1 cellular context compared by ENCODE assay signal in the genomic region with DNA sequence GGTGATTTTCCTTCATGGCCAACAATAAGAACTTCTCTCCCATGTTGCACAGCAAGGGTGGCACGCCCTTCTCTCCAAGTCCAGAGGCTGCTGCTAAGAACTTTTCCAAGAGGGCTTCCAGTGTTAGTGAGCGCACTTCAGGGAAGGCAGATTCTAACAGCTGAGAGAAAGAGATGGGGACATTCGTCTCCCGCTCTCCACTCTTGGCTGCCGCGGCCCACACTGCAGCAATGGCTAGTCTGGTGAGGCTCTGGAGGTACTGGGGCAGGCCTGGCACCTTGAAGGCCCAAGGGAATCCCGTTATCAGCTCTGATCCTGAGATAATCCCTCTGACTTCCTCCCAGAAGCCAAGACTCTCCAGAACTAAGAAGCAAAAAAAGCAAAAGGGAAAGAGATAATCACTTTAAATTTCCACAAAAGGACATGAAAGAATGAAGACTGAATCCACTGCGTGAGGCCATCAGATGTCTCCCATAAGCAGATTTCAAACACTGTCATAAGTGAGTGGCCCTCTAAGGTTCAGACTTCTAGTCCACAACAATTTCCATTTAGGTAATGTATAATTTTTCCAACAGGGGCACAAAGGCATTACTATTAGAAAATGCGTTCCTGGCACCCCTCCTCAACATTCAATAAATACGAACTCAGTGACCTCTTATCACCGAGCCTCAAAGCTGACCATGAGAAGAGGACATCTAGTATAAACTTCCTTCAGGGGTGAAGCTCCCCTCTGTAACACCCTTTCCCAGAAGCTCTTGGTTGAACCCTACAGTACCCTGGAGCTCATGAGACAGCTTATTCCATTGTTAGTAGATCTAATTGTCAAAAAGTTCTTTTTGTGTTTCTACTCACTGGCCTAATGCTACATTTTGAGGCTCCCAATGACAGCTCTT.
TF ChIP-seq lines count a peak whose summit lies in the region.

No MANE protein-coding gene starts in this region.

TF ChIP-seq in HepG2, 621 proteins besides CTCF, POLR2A, EP300 and RAD21 (continued from another document and continues in another):
- TF ChIP-seq, protein P1, sequence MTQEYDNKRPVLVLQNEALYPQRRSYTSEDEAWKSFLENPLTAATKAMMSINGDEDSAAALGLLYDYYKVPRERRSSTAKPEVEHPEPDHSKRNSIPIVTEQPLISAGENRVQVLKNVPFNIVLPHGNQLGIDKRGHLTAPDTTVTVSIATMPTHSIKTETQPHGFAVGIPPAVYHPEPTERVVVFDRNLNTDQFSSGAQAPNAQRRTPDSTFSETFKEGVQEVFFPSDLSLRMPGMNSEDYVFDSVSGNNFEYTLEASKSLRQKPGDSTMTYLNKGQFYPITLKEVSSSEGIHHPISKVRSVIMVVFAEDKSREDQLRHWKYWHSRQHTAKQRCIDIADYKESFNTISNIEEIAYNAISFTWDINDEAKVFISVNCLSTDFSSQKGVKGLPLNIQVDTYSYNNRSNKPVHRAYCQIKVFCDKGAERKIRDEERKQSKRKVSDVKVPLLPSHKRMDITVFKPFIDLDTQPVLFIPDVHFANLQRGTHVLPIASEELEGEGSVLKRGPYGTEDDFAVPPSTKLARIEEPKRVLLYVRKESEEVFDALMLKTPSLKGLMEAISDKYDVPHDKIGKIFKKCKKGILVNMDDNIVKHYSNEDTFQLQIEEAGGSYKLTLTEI (CRISPR knock-in tag; conservative IDR thresholded peaks at IDR 0.05): no peak
- TF ChIP-seq TARDBP (CRISPR knock-in tag; IDR thresholded peaks at IDR 0.05) (no peak), MED8 (CRISPR knock-in tag; IDR thresholded peaks at IDR 0.05; ENCODE audit: insufficient replicate concordance) (peak; percentile 46), ZNF709 (CRISPR knock-in tag; IDR thresholded peaks at IDR 0.05) (peak; percentile 43; the same call in 1 of the 2 replicates), JDP2 (CRISPR knock-in tag; IDR thresholded peaks at IDR 0.05; ENCODE audit: borderline replicate concordance) (no peak), ZNF629 (CRISPR knock-in tag; conservative IDR thresholded peaks at IDR 0.05) (no peak), FOXA1 (IDR thresholded peaks at IDR 0.05) (no peak), FOXA1 (CRISPR knock-in tag; IDR thresholded peaks at IDR 0.05) (no peak), ZNF343 (CRISPR knock-in tag; IDR thresholded peaks at IDR 0.05) (no peak), ZSCAN31 (CRISPR knock-in tag; IDR thresholded peaks at IDR 0.05; ENCODE audit: low read depth) (no peak), ZNF570 (CRISPR knock-in tag; IDR thresholded peaks at IDR 0.05; ENCODE audit: borderline replicate concordance) (no peak), NFYB (CRISPR knock-in tag; IDR thresholded peaks at IDR 0.05) (no peak), PHF5A (CRISPR knock-in tag; IDR thresholded peaks at IDR 0.05; ENCODE audit: low read depth, unreplicated experiment) (peak; percentile 26), ZNF180 (CRISPR knock-in tag; IDR thresholded peaks at IDR 0.05; ENCODE audit: borderline replicate concordance, low read depth) (no peak), MATR3 (CRISPR knock-in tag; IDR thresholded peaks at IDR 0.05) (no peak), ISL2 (CRISPR knock-in tag; IDR thresholded peaks at IDR 0.05) (no peak), ZNF878 (CRISPR knock-in tag; IDR thresholded peaks at IDR 0.05) (no peak), ZNF891 (CRISPR knock-in tag; IDR thresholded peaks at IDR 0.05) (no peak), ZSCAN9 (CRISPR knock-in tag; IDR thresholded peaks at IDR 0.05; ENCODE audit: borderline replicate concordance) (0 out of 2 replicates have a peak, but pooled peaks have one; percentile 5), SSRP1 (CRISPR knock-in tag; IDR thresholded peaks at IDR 0.05) (peak; percentile 11; the same call in 1 of the 2 replicates), PAWR (CRISPR knock-in tag; IDR thresholded peaks at IDR 0.05; ENCODE audit: borderline replicate concordance) (no peak), TEAD3 (CRISPR knock-in tag; optimal IDR thresholded peaks at IDR 0.05; ENCODE audit: borderline replicate concordance) (peak; percentile 42), MZF1 (CRISPR knock-in tag; IDR thresholded peaks at IDR 0.05; ENCODE audit: borderline replicate concordance) (no peak), ZNF282 (IDR thresholded peaks at IDR 0.05; ENCODE audit: partially characterized antibody) (no peak), ZNF292 (CRISPR knock-in tag; IDR thresholded peaks at IDR 0.05; ENCODE audit: borderline replicate concordance, low read depth) (no peak), NR2F1 (CRISPR knock-in tag; IDR thresholded peaks at IDR 0.05) (no peak), ZNF256 (CRISPR knock-in tag; conservative IDR thresholded peaks at IDR 0.05) (no peak), ZNF17 (CRISPR knock-in tag; IDR thresholded peaks at IDR 0.05) (peak; percentile 69; the same call in 1 of the 2 replicates), RELA (CRISPR knock-in tag; IDR thresholded peaks at IDR 0.05) (no peak), EED (CRISPR knock-in tag; IDR thresholded peaks at IDR 0.05) (0 out of 2 replicates have a peak, but pooled peaks have one; percentile 50), ZNF224 (CRISPR knock-in tag; IDR thresholded peaks at IDR 0.05) (no peak), TAF1 (CRISPR knock-in tag; IDR thresholded peaks at IDR 0.05) (peak; percentile 31; the same call in 1 of the 2 replicates), ZNF672 (CRISPR knock-in tag; IDR thresholded peaks at IDR 0.05) (no peak), ZNF781 (CRISPR knock-in tag; IDR thresholded peaks at IDR 0.05; ENCODE audit: borderline replicate concordance, not compliant biosample characterization) (peak; percentile 62), ZSCAN22 (CRISPR knock-in tag; IDR thresholded peaks at IDR 0.05) (no peak), HOXA3 (CRISPR knock-in tag; IDR thresholded peaks at IDR 0.05) (0 out of 2 replicates have a peak, but pooled peaks have one; percentile 11), ETV6 (CRISPR knock-in tag; conservative IDR thresholded peaks at IDR 0.05) (0 out of 2 replicates have a peak, but pooled peaks have one; percentile 18), SP4 (CRISPR knock-in tag; IDR thresholded peaks at IDR 0.05) (no peak), ZNF451 (CRISPR knock-in tag; IDR thresholded peaks at IDR 0.05) (0 out of 2 replicates have a peak, but pooled peaks have one; percentile 48), CENPX (CRISPR knock-in tag; IDR thresholded peaks at IDR 0.05) (no peak), GFI1 (CRISPR knock-in tag; IDR thresholded peaks at IDR 0.05; ENCODE audit: borderline replicate concordance) (peak; percentile 37; the same call in 1 of the 2 replicates), SMAD3 (CRISPR knock-in tag; IDR thresholded peaks at IDR 0.05) (no peak), NFE2L2 (IDR thresholded peaks at IDR 0.05; ENCODE audit: low read length) (no peak), ZNF7 (CRISPR knock-in tag; IDR thresholded peaks at IDR 0.05) (no peak), TAF15 (IDR thresholded peaks at IDR 0.05; ENCODE audit: low read depth, low read length, poor library complexity, severe bottlenecking) (no peak), MTF2 (CRISPR knock-in tag; IDR thresholded peaks at IDR 0.05; ENCODE audit: borderline replicate concordance) (no peak), MAZ (IDR thresholded peaks at IDR 0.05; ENCODE audit: borderline replicate concordance, low read depth, low read length) (no peak), MAZ (CRISPR knock-in tag; IDR thresholded peaks at IDR 0.05; ENCODE audit: low read depth) (0 out of 2 replicates have a peak, but pooled peaks have one; percentile 7), ESRRA (CRISPR knock-in tag; IDR thresholded peaks at IDR 0.05; ENCODE audit: low read depth) (no peak), BRD4 (CRISPR knock-in tag; IDR thresholded peaks at IDR 0.05) (0 out of 2 replicates have a peak, but pooled peaks have one; percentile 49), ZNF264 (CRISPR knock-in tag; IDR thresholded peaks at IDR 0.05) (no peak), KDM5B (CRISPR knock-in tag; IDR thresholded peaks at IDR 0.05; ENCODE audit: borderline replicate concordance) (no peak), EZH2 (conservative IDR thresholded peaks at IDR 0.05; ENCODE audit: low read depth, low read length) (no peak), KAT2B (IDR thresholded peaks at IDR 0.05; ENCODE audit: borderline replicate concordance, low read depth, low read length) (no peak), ZFX (CRISPR knock-in tag; IDR thresholded peaks at IDR 0.05; ENCODE audit: low read depth) (no peak), AGO1 (IDR thresholded peaks at IDR 0.05; ENCODE audit: low read depth, low read length, poor library complexity, severe bottlenecking) (no peak), PRPF4 (IDR thresholded peaks at IDR 0.05; ENCODE audit: low read depth, low read length, poor library complexity, severe bottlenecking) (peak; percentile 37), TCF12 (IDR thresholded peaks at IDR 0.05) (no peak), TCF12 (CRISPR knock-in tag; IDR thresholded peaks at IDR 0.05) (peak; percentile 44; the same call in 1 of the 2 replicates), KMT2B (CRISPR knock-in tag; IDR thresholded peaks at IDR 0.05) (no peak), ZNF772 (CRISPR knock-in tag; IDR thresholded peaks at IDR 0.05) (peak; percentile 44; the same call in 1 of the 2 replicates)
- TF ChIP-seq, protein P2, sequence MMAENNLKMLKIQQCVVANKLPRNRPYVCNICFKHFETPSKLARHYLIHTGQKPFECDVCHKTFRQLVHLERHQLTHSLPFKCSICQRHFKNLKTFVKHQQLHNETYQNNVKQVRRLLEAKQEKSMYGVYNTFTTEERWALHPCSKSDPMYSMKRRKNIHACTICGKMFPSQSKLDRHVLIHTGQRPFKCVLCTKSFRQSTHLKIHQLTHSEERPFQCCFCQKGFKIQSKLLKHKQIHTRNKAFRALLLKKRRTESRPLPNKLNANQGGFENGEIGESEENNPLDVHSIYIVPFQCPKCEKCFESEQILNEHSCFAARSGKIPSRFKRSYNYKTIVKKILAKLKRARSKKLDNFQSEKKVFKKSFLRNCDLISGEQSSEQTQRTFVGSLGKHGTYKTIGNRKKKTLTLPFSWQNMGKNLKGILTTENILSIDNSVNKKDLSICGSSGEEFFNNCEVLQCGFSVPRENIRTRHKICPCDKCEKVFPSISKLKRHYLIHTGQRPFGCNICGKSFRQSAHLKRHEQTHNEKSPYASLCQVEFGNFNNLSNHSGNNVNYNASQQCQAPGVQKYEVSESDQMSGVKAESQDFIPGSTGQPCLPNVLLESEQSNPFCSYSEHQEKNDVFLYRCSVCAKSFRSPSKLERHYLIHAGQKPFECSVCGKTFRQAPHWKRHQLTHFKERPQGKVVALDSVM (CRISPR knock-in tag; IDR thresholded peaks at IDR 0.05): peak; percentile 4; the same call in 1 of the 2 replicates
- TF ChIP-seq, protein P3, sequence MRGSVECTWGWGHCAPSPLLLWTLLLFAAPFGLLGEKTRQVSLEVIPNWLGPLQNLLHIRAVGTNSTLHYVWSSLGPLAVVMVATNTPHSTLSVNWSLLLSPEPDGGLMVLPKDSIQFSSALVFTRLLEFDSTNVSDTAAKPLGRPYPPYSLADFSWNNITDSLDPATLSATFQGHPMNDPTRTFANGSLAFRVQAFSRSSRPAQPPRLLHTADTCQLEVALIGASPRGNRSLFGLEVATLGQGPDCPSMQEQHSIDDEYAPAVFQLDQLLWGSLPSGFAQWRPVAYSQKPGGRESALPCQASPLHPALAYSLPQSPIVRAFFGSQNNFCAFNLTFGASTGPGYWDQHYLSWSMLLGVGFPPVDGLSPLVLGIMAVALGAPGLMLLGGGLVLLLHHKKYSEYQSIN (CRISPR knock-in tag; IDR thresholded peaks at IDR 0.05; ENCODE audit: borderline replicate concordance): no peak
- TF ChIP-seq, protein P4, sequence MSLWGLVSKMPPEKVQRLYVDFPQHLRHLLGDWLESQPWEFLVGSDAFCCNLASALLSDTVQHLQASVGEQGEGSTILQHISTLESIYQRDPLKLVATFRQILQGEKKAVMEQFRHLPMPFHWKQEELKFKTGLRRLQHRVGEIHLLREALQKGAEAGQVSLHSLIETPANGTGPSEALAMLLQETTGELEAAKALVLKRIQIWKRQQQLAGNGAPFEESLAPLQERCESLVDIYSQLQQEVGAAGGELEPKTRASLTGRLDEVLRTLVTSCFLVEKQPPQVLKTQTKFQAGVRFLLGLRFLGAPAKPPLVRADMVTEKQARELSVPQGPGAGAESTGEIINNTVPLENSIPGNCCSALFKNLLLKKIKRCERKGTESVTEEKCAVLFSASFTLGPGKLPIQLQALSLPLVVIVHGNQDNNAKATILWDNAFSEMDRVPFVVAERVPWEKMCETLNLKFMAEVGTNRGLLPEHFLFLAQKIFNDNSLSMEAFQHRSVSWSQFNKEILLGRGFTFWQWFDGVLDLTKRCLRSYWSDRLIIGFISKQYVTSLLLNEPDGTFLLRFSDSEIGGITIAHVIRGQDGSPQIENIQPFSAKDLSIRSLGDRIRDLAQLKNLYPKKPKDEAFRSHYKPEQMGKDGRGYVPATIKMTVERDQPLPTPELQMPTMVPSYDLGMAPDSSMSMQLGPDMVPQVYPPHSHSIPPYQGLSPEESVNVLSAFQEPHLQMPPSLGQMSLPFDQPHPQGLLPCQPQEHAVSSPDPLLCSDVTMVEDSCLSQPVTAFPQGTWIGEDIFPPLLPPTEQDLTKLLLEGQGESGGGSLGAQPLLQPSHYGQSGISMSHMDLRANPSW (CRISPR knock-in tag; IDR thresholded peaks at IDR 0.05; ENCODE audit: borderline replicate concordance): no peak
- TF ChIP-seq, protein P5, sequence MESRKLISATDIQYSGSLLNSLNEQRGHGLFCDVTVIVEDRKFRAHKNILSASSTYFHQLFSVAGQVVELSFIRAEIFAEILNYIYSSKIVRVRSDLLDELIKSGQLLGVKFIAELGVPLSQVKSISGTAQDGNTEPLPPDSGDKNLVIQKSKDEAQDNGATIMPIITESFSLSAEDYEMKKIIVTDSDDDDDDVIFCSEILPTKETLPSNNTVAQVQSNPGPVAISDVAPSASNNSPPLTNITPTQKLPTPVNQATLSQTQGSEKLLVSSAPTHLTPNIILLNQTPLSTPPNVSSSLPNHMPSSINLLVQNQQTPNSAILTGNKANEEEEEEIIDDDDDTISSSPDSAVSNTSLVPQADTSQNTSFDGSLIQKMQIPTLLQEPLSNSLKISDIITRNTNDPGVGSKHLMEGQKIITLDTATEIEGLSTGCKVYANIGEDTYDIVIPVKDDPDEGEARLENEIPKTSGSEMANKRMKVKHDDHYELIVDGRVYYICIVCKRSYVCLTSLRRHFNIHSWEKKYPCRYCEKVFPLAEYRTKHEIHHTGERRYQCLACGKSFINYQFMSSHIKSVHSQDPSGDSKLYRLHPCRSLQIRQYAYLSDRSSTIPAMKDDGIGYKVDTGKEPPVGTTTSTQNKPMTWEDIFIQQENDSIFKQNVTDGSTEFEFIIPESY (CRISPR knock-in tag; IDR thresholded peaks at IDR 0.05): peak; percentile 31; the same call in 1 of the 2 replicates
- TF ChIP-seq, protein P6, sequence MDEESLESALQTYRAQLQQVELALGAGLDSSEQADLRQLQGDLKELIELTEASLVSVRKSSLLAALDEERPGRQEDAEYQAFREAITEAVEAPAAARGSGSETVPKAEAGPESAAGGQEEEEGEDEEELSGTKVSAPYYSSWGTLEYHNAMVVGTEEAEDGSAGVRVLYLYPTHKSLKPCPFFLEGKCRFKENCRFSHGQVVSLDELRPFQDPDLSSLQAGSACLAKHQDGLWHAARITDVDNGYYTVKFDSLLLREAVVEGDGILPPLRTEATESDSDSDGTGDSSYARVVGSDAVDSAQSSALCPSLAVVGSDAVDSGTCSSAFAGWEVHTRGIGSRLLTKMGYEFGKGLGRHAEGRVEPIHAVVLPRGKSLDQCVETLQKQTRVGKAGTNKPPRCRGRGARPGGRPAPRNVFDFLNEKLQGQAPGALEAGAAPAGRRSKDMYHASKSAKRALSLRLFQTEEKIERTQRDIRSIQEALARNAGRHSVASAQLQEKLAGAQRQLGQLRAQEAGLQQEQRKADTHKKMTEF (CRISPR knock-in tag; IDR thresholded peaks at IDR 0.05): no peak
